In genomic region chr12:33044447-33044846, GRCh38 we compare ENCODE assay signal across 21 cellular contexts.
DNase-seq lines count a peak whose midpoint lies in the region; ATAC-seq and TF ChIP-seq lines count a peak whose summit lies in the region.
"Had no signal": no experiment of that assay in that cellular context is flagged by ENCODE, and none has a peak within 500 bp of the region (broad histone marks: within the 10 kb centered on the region; RNA-seq: fewer than 3 reads in every experiment).

No MANE protein-coding gene starts in this region.

- H3K27ac ChIP-seq in mammary epithelial cell (ENCODE audit: insufficient read depth, low read depth, low read length) (no peak overlapping the region), RWPE2 (ENCODE audit: poor library complexity, severe bottlenecking) (no peak overlapping the region), foreskin keratinocyte (no peak overlapping the region)
- H3K27ac ChIP-seq: 22Rv1; BLaER1 treated with 17β-estradiol and CSF1 and Interleukin-3, amounts not matched to agents 10 nM and 100 nM had no signal

- no TSS peak for BruUV-seq in mammary epithelial cell (replicated peaks; lab: Mats Ljungman, UMichigan)
- no TSS peak for BruUV-seq in MCF 10A (replicated peaks; lab: Mats Ljungman, UMichigan)

- no peak overlapping the region for H3K4me3 ChIP-seq in mammary epithelial cell (replicated peaks in 1 of 3; ENCODE audit: insufficient read depth in 1 of 3, low read depth in 2 of 3, low read length in 3 of 3)
- no peak overlapping the region for H3K4me3 ChIP-seq in RWPE2 (ENCODE audit: severe bottlenecking)
- H3K4me3 ChIP-seq: BLaER1 treated with 17β-estradiol and CSF1 and Interleukin-3, amounts not matched to agents 10 nM and 100 nM; GM12878; HAP-1 had no signal

- no peaks in the 10 kb centered on the region for H3K27me3 ChIP-seq in mammary epithelial cell (ENCODE audit: insufficient read depth, low read length)
- H3K27me3 ChIP-seq in RWPE2 (ENCODE audit: insufficient read depth, poor library complexity, severe bottlenecking): no peaks in the 10 kb centered on the region
- H3K27me3 ChIP-seq in foreskin keratinocyte: no peaks in the 10 kb centered on the region
- H3K27me3 ChIP-seq: BE2C; BLaER1 treated with 17β-estradiol and CSF1 and Interleukin-3, amounts not matched to agents 10 nM and 100 nM had no signal

- H3K36me3 Mint-ChIP-seq in MCF 10A (ENCODE audit: insufficient read depth, unreplicated experiment): no peaks in the 10 kb centered on the region
- no peaks in the 10 kb centered on the region for H3K36me3 Mint-ChIP-seq in activated CD4-positive, alpha-beta T cell treated with anti-CD3 and anti-CD28 coated beads for 36 hours (ENCODE audit: low read depth)
- H3K36me3 Mint-ChIP-seq: CD14-positive monocyte; CD8-positive, alpha-beta memory T cell had no signal

- H3K4me1 ChIP-seq in mammary epithelial cell (ENCODE audit: insufficient read depth, low read length) (no peaks in the 10 kb centered on the region), RWPE2 (ENCODE audit: insufficient read depth, poor library complexity, severe bottlenecking) (no peaks in the 10 kb centered on the region), foreskin keratinocyte (peaks cover 3% of the 10 kb centered on the region)
- H3K4me1 ChIP-seq: BE2C; BLaER1 treated with 17β-estradiol and CSF1 and Interleukin-3, amounts not matched to agents 10 nM and 100 nM; HAP-1 had no signal

- CTCF ChIA-PET in mammary epithelial cell (lab: Charles Lee; ENCODE audit: low non-redundant PET): interaction anchor here (0.6 kb wide), 1 partner anchor 50 kb away, joined by 3 read pairs; no protein-coding TSS in a partner anchor
- CTCF ChIA-PET in MCF 10A (lab: Yijun Ruan, JAX): no interaction called here
- CTCF ChIA-PET in activated CD4-positive, alpha-beta T cell treated with anti-CD3 and anti-CD28 coated beads for 36 hours (lab: Charles Lee): no interaction called here

- dilution Hi-C loops in mammary epithelial cell (cut with HindIII; ENCODE audit: low sequenced_read_pairs): no loop called here

- POLR2A ChIA-PET in MCF 10A (lab: Yijun Ruan, JAX): interaction anchor here (0.7 kb wide), 1 partner anchor 9 kb away, joined by 8 read pairs; no protein-coding TSS in a partner anchor
- POLR2A ChIA-PET in activated CD4-positive, alpha-beta T cell treated with anti-CD3 and anti-CD28 coated beads for 36 hours (lab: Charles Lee): no interaction called here

- no peak overlapping the region for H3K9ac ChIP-seq in mammary epithelial cell (ENCODE audit: insufficient read depth, low read length)
- H3K9ac ChIP-seq: BLaER1 treated with 17β-estradiol and CSF1 and Interleukin-3, amounts not matched to agents 10 nM and 100 nM had no signal

- peaks cover 7% of the 10 kb centered on the region for H3K9me3 Mint-ChIP-seq in MCF 10A (ENCODE audit: unreplicated experiment)
- H3K9me3 Mint-ChIP-seq in activated CD4-positive, alpha-beta T cell treated with anti-CD3 and anti-CD28 coated beads for 36 hours (ENCODE audit: low read depth): no peaks in the 10 kb centered on the region

- no peak overlapping the region for H3K4me3 Mint-ChIP-seq in MCF 10A (ENCODE audit: unreplicated experiment)
- H3K4me3 Mint-ChIP-seq in activated CD4-positive, alpha-beta T cell treated with anti-CD3 and anti-CD28 coated beads for 36 hours: no peak overlapping the region
- H3K4me3 Mint-ChIP-seq: CD14-positive monocyte; CD4-positive, alpha-beta T cell; CD8-positive, alpha-beta memory T cell; HFFc6 had no signal

- ATAC-seq in RWPE2 (ENCODE audit: low read depth): peak; percentile 55; the same call in 2 of the 3 replicates
- ATAC-seq in foreskin keratinocyte: peak; percentile 96
- no peak for ATAC-seq in activated CD4-positive, alpha-beta T cell treated with anti-CD3 and anti-CD28 coated beads for 36 hours
- ATAC-seq: GM12878 had no signal

- H3K79me2 ChIP-seq in mammary epithelial cell (ENCODE audit: insufficient read depth, low read length): no peaks in the 10 kb centered on the region

- H4K20me1 ChIP-seq in mammary epithelial cell (ENCODE audit: insufficient read depth, low read length): no peaks in the 10 kb centered on the region
- H4K20me1 ChIP-seq: BLaER1 treated with 17β-estradiol and CSF1 and Interleukin-3, amounts not matched to agents 10 nM and 100 nM had no signal

- DNase-seq in mammary epithelial cell: peak; percentile 15
- DNase-seq in MCF 10A (ENCODE audit: unreplicated experiment): no peak
- DNase-seq in RWPE2 (ENCODE audit: low spot score): no peak
- peak; percentile 23 to 44 for DNase-seq in foreskin keratinocyte
- DNase-seq in epidermal melanocyte (ENCODE audit: insufficient read length, low spot score): no peak
- DNase-seq in activated CD4-positive, alpha-beta T cell treated with anti-CD3 and anti-CD28 coated beads for 36 hours: no peak
- DNase-seq in AML-193 (lab: John Stamatoyannopoulos, UW): no peak
- DNase-seq: BE2C; CD4-positive, alpha-beta T cell; CD8-positive, alpha-beta memory T cell; DMS 273 treated with DMSO at 0.1 percent for 48 hours; DMS79; EL; GDM1; GOT3; HFFc6 had no signal

- H3K9me3 ChIP-seq in mammary epithelial cell (replicated peaks; ENCODE audit: insufficient read depth, low read length) (peaks cover 2% of the 10 kb centered on the region), RWPE2 (ENCODE audit: severe bottlenecking) (peaks cover 2% of the 10 kb centered on the region)
- H3K9me3 ChIP-seq: BE2C, HAP-1 had no signal

- H3K4me2 ChIP-seq in mammary epithelial cell (ENCODE audit: insufficient read depth, low read depth, low read length): no peak overlapping the region
- H3K4me2 ChIP-seq: BLaER1 treated with 17β-estradiol and CSF1 and Interleukin-3, amounts not matched to agents 10 nM and 100 nM had no signal

- H3K36me3 ChIP-seq in mammary epithelial cell (ENCODE audit: insufficient read depth, low read length): no peaks in the 10 kb centered on the region
- H3K36me3 ChIP-seq in RWPE2 (ENCODE audit: low read depth): no peaks in the 10 kb centered on the region
- H3K36me3 ChIP-seq: BE2C; BLaER1 treated with 17β-estradiol and CSF1 and Interleukin-3, amounts not matched to agents 10 nM and 100 nM; HAP-1 had no signal

- 39% methylated on average over 3 of the region's 3 CpGs for WGBS in mammary epithelial cell (ENCODE audit: low coverage, missing lambda C conversion rate)

- no peaks in the 10 kb centered on the region for H3K4me1 Mint-ChIP-seq in MCF 10A (ENCODE audit: insufficient read depth, unreplicated experiment)
- H3K4me1 Mint-ChIP-seq in activated CD4-positive, alpha-beta T cell treated with anti-CD3 and anti-CD28 coated beads for 36 hours: no peaks in the 10 kb centered on the region
- H3K4me1 Mint-ChIP-seq: CD14-positive monocyte; CD8-positive, alpha-beta memory T cell had no signal

- in situ Hi-C loops in mammary epithelial cell (cut with MboI; ENCODE audit: low sequenced_read_pairs in 2 of 2): no loop called here

- intact Hi-C loops in mammary epithelial cell (cut with micrococcal nuclease): no loop called here
- intact Hi-C loops in MCF 10A (cut with micrococcal nuclease): no loop called here
- intact Hi-C loops in activated CD4-positive, alpha-beta T cell treated with anti-CD3 and anti-CD28 coated beads for 36 hours (cut with DNase I, micrococcal nuclease): no loop called here

- no peak for TF ChIP-seq CTCF in mammary epithelial cell (conservative IDR thresholded peaks at IDR 0.05 in 1 of 2, IDR thresholded peaks at IDR 0.05 in 1 of 2; ENCODE audit: extremely low read depth in 1 of 2, insufficient read depth in 1 of 2, low read depth in 1 of 2, low read length in 2 of 2)
- TF ChIP-seq CTCF in MCF 10A (IDR thresholded peaks at IDR 0.05; ENCODE audit: unreplicated experiment): no peak
- TF ChIP-seq CTCF in RWPE2 (IDR thresholded peaks at IDR 0.05; ENCODE audit: poor library complexity, severe bottlenecking): no peak
- TF ChIP-seq CTCF in foreskin keratinocyte (conservative IDR thresholded peaks at IDR 0.05): no peak

- H3K27me3 Mint-ChIP-seq in MCF 10A (ENCODE audit: insufficient read depth, unreplicated experiment): no peaks in the 10 kb centered on the region
- no peaks in the 10 kb centered on the region for H3K27me3 Mint-ChIP-seq in activated CD4-positive, alpha-beta T cell treated with anti-CD3 and anti-CD28 coated beads for 36 hours
- H3K27me3 Mint-ChIP-seq: CD4-positive, alpha-beta T cell had no signal

- no peak overlapping the region for H3K27ac Mint-ChIP-seq in MCF 10A (ENCODE audit: low read depth, unreplicated experiment)
- no peak overlapping the region for H3K27ac Mint-ChIP-seq in activated CD4-positive, alpha-beta T cell treated with anti-CD3 and anti-CD28 coated beads for 36 hours
- H3K27ac Mint-ChIP-seq: CD14-positive monocyte; CD4-positive, alpha-beta T cell; CD8-positive, alpha-beta memory T cell; HFFc6 had no signal

- H2AFZ ChIP-seq in mammary epithelial cell (ENCODE audit: low read depth, low read length): no peak overlapping the region

Comparison
In these comparisons a context has a peak if more than half of its experiments do, and no peak if none do; other contexts are left out.
1. DNase-seq: peak in mammary epithelial cell (single experiment) and foreskin keratinocyte (2 of 2); none in MCF 10A (single experiment), RWPE2 (single experiment), epidermal melanocyte (single experiment), activated CD4-positive, alpha-beta T cell treated with anti-CD3 and anti-CD28 coated beads for 36 hours (single experiment) and AML-193 (0 of 2).